ENCODE assay signal across 8 cellular contexts in genomic region chr4:53364624-53365023, GRCh38. TPM values are rescaled to one million over a fixed set of nuclear protein-coding genes. Genes with fewer than 3 reads are reported as not detected.
A peak's percentile ranks its signal among the peaks of the same experiment; 100 is the strongest.
DNase-seq lines count a peak whose midpoint lies in the region; ATAC-seq, FAIRE-seq and TF ChIP-seq lines count a peak whose summit lies in the region.

No MANE protein-coding gene starts in this region.

- H3K9ac ChIP-seq in NT2/D1 (ENCODE audit: insufficient read length, low read depth) = peak overlapping the region; percentile 18
- no peak overlapping the region for H3K9ac ChIP-seq in H1 (replicated peaks in 1 of 4; ENCODE audit: extremely low read depth in 1 of 4, low read depth in 3 of 4, low read length in 3 of 4)

- no peak overlapping the region for H3K23ac ChIP-seq in H1 (ENCODE audit: insufficient read length)

- intact Hi-C loops in CD4-positive, alpha-beta memory T cell (cut with micrococcal nuclease) = loop anchor here (5.0 to 10.0 kb wide), 2 partner anchors 868 to 1330 kb away; partner anchors contain the start of gene SGCB
- intact Hi-C loops in prostate gland (cut with DNase I) = no loop called here

- H2BK120ac ChIP-seq in H1 (replicated peaks; ENCODE audit: low read depth, low read length) = no peak overlapping the region

- H3K27ac ChIP-seq in CD4-positive, alpha-beta memory T cell (ENCODE audit: low read depth, low read length) = peak overlapping the region; percentile 74
- H3K27ac ChIP-seq in H1 (ENCODE audit: low read depth, low read length) (no peak overlapping the region), prostate gland (no peak overlapping the region)

- H3K56ac ChIP-seq in H1 (replicated peaks; ENCODE audit: insufficient read length, low read depth, low read length) = no peak overlapping the region

- H4K91ac ChIP-seq in H1 (replicated peaks; ENCODE audit: insufficient read length, low read length) = no peak overlapping the region

- no peak overlapping the region for H2BK12ac ChIP-seq in H1 (ENCODE audit: low read depth, low read length)

- H3K4me2 ChIP-seq in H1 (ENCODE audit: insufficient read depth in 1 of 2, low read depth in 2 of 2, low read length in 2 of 2) = peak overlapping the region; percentile 78 to 97; a peak in 3 of 4 replicates

- H3K79me2 ChIP-seq in H1 (ENCODE audit: control insufficient read depth in 1 of 2, insufficient read depth in 2 of 2, low read length in 2 of 2) = no peaks in the 10 kb centered on the region

- H3K36me3 Mint-ChIP-seq in CD4-positive, alpha-beta memory T cell = peaks cover 4 to 13% of the 10 kb centered on the region in 2 donors
- peaks cover 3% of the 10 kb centered on the region for H3K36me3 Mint-ChIP-seq in osteocyte (ENCODE audit: unreplicated experiment)

- H2BK5ac ChIP-seq in H1 (ENCODE audit: low read depth, low read length) = no peak overlapping the region

- no peaks in the 10 kb centered on the region for H3K9me3 ChIP-seq in CD4-positive, alpha-beta memory T cell (ENCODE audit: control insufficient read depth in 1 of 2, low read length in 2 of 2)
- no peaks in the 10 kb centered on the region for H3K9me3 ChIP-seq in NT2/D1 (ENCODE audit: insufficient read depth, low read length)
- no peaks in the 10 kb centered on the region for H3K9me3 ChIP-seq in H1 (ENCODE audit: insufficient read depth in 2 of 2, low read depth in 1 of 2, low read length in 1 of 2)
- H3K9me3 ChIP-seq in prostate gland = no peaks in the 10 kb centered on the region

- peaks cover 0 to 3% (median 0%) of the 10 kb centered on the region in 8 donors for H3K9me3 Mint-ChIP-seq in CD4-positive, alpha-beta memory T cell
- no peaks in the 10 kb centered on the region for H3K9me3 Mint-ChIP-seq in osteocyte (ENCODE audit: unreplicated experiment)

- H3K27me3 ChIP-seq in CD4-positive, alpha-beta memory T cell (ENCODE audit: insufficient read depth, low read length) = no peaks in the 10 kb centered on the region
- H3K27me3 ChIP-seq in NT2/D1 (ENCODE audit: insufficient read depth, insufficient read length) (peaks cover 12% of the 10 kb centered on the region), H1 (replicated peaks in 1 of 4; ENCODE audit: control insufficient read depth in 3 of 4, extremely low read depth in 1 of 4, insufficient read depth in 3 of 4, low read length in 3 of 4) (peaks cover 0 to 8% (median 2%) of the 10 kb centered on the region in 4 experiments; a peak in 4 of 7 replicates), prostate gland (replicated peaks; ENCODE audit: insufficient read depth) (no peaks in the 10 kb centered on the region)

- POLR2A ChIA-PET in CD4-positive, alpha-beta memory T cell (lab: Charles Lee; ENCODE audit: partially characterized antibody) = interaction anchor here (3.7 kb wide), 1 partner anchor 13 kb away, joined by 49 read pairs; the partner anchor contains the start of gene FIP1L1
- POLR2A ChIA-PET in H1 (lab: Charles Lee; ENCODE audit: partially characterized antibody) = no interaction called here

- H3K18ac ChIP-seq in H1 (ENCODE audit: extremely low read depth, low read length) = no peak overlapping the region

- no peak for FAIRE-seq in H1 (lab: Jason Lieb, UNC)

- peak overlapping the region; percentile 95 to 98 (median 97) for H3K27ac Mint-ChIP-seq in CD4-positive, alpha-beta memory T cell
- H3K27ac Mint-ChIP-seq in osteocyte (ENCODE audit: unreplicated experiment) = no peak overlapping the region

- H3K4me3 ChIP-seq in CD4-positive, alpha-beta memory T cell (ENCODE audit: low read length in 2 of 2) = peak overlapping the region in 1 of 2 donors; percentile 97
- peak overlapping the region; percentile 11 for H3K4me3 ChIP-seq in NT2/D1 (ENCODE audit: insufficient read length, low read depth)
- peak overlapping the region in 3 of 4 experiments; percentile 74 to 99 (median 96); a peak in 6 of 8 replicates for H3K4me3 ChIP-seq in H1 (ENCODE audit: extremely low read depth in 1 of 4, insufficient read depth in 2 of 4, low read depth in 3 of 4, low read length in 4 of 4)
- peak overlapping the region in 1 of 2 donors; percentile 78 for H3K4me3 ChIP-seq in prostate gland

- H2BK20ac ChIP-seq in H1 (ENCODE audit: low read length) = no peak overlapping the region

- no peaks in the 10 kb centered on the region for H3K36me3 ChIP-seq in CD4-positive, alpha-beta memory T cell (ENCODE audit: insufficient read depth, low read length)
- H3K36me3 ChIP-seq in NT2/D1 (ENCODE audit: insufficient read depth, insufficient read length, low read length) = no peaks in the 10 kb centered on the region
- no peaks in the 10 kb centered on the region for H3K36me3 ChIP-seq in H1 (ENCODE audit: control insufficient read depth in 2 of 4, insufficient read depth in 4 of 4, low read length in 3 of 4)
- H3K36me3 ChIP-seq in prostate gland = no peaks in the 10 kb centered on the region

- no peak overlapping the region for H4K8ac ChIP-seq in H1 (ENCODE audit: extremely low read depth, insufficient read depth, low read length)

- peak overlapping the region; percentile 94 to 98 (median 96) for H3K4me3 Mint-ChIP-seq in CD4-positive, alpha-beta memory T cell
- H3K4me3 Mint-ChIP-seq in osteocyte (ENCODE audit: unreplicated experiment) = peak overlapping the region; percentile 93

- TF ChIP-seq CTCF in H1 (IDR thresholded peaks at IDR 0.05; ENCODE audit: control extremely low read depth in 1 of 3, insufficient read depth in 1 of 3, low read depth in 1 of 3, low read length in 3 of 3) (no peak), osteocyte (IDR thresholded peaks at IDR 0.05) (no peak), prostate gland (IDR thresholded peaks at IDR 0.05) (no peak)

- peaks cover 13% of the 10 kb centered on the region; the same call in 1 of the 2 replicates for H3K23me2 ChIP-seq in H1 (ENCODE audit: low read depth, low read length)

- WGBS in H1 (ENCODE audit: extremely low coverage in 1 of 2, insufficient coverage in 1 of 2, insufficient read length in 1 of 2, insufficient replicate concordance in 2 of 2, low coverage in 1 of 2, low lambda C conversion rate in 2 of 2, missing lambda C conversion rate in 1 of 2), 2 experiments = 77% methylated on average over 3 of the region's 3 CpGs; no CpG with 5 or more reads in 1 of the 2 experiments
- WGBS in prostate gland = 58% methylated on average over 3 of the region's 3 CpGs

- no peak for DNase-seq in CD4-positive, alpha-beta memory T cell
- no peak for DNase-seq in NT2/D1 (ENCODE audit: low read depth, low spot score)
- no peak for DNase-seq in H1 (ENCODE audit: low read depth in 1 of 2, low spot score in 2 of 2)
- no peak for DNase-seq in osteocyte (ENCODE audit: extremely low spot score, unreplicated experiment)
- DNase-seq in NCI-H2196 (lab: John Stamatoyannopoulos, UW; ENCODE audit: unreplicated experiment) = no peak
- no peak for DNase-seq in cerebellar nuclear complex (lab: John Stamatoyannopoulos, UW)
- DNase-seq in prostate gland (ENCODE audit: low spot score) = no peak

- ATAC-seq in HG03159 (IDR thresholded peaks at IDR 0.05; ENCODE audit: unreplicated experiment) = no peak

- CTCF ChIA-PET in CD4-positive, alpha-beta memory T cell (lab: Charles Lee; ENCODE audit: partially characterized antibody) = no interaction called here
- CTCF ChIA-PET in H1 (lab: Charles Lee; ENCODE audit: partially characterized antibody) = no interaction called here

- no peak overlapping the region for H2BK15ac ChIP-seq in H1 (ENCODE audit: low read length)

- H3K4me1 Mint-ChIP-seq in CD4-positive, alpha-beta memory T cell = peaks cover 45 to 67% (median 56%) of the 10 kb centered on the region in 4 donors
- H3K4me1 Mint-ChIP-seq in osteocyte (ENCODE audit: unreplicated experiment) = peaks cover 37% of the 10 kb centered on the region

- H3K4ac ChIP-seq in H1 (replicated peaks; ENCODE audit: insufficient read length, low read depth, low read length) = no peak overlapping the region

- no peak overlapping the region for H3K14ac ChIP-seq in H1 (ENCODE audit: insufficient read length)

- no peaks in the 10 kb centered on the region for H3K79me1 ChIP-seq in H1 (ENCODE audit: low read depth, low read length)

- H4K20me1 ChIP-seq in H1 (replicated peaks in 1 of 2; ENCODE audit: control insufficient read depth in 1 of 2, insufficient read depth in 2 of 2, low read length in 2 of 2) = no peaks in the 10 kb centered on the region

- TF ChIP-seq POLR2A in H1 (IDR thresholded peaks at IDR 0.05; ENCODE audit: control extremely low read depth in 1 of 2, low read depth in 2 of 2, low read length in 2 of 2) (no peak), prostate gland (IDR thresholded peaks at IDR 0.05) (no peak)

- H3K27me3 Mint-ChIP-seq in CD4-positive, alpha-beta memory T cell = no peaks in the 10 kb centered on the region
- peaks cover 20% of the 10 kb centered on the region for H3K27me3 Mint-ChIP-seq in osteocyte (ENCODE audit: unreplicated experiment)

- H2AK5ac ChIP-seq in H1 (ENCODE audit: low read depth, low read length) = no peak overlapping the region

- TF ChIP-seq RAD21 in H1 (IDR thresholded peaks at IDR 0.05 in 1 of 2, conservative IDR thresholded peaks at IDR 0.05 in 1 of 2; ENCODE audit: low read depth in 2 of 2, low read length in 2 of 2) = no peak

- no peak for TF ChIP-seq EP300 in H1 (IDR thresholded peaks at IDR 0.05; ENCODE audit: borderline replicate concordance in 1 of 2, low read depth in 2 of 2, low read length in 2 of 2)

- 0 out of 2 replicates have a peak overlapping the region, but pooled peaks have one; percentile 92 for H2AFZ ChIP-seq in H1 (ENCODE audit: low read length)

- no peak overlapping the region for H4K5ac ChIP-seq in H1 (ENCODE audit: insufficient read length, low read depth, low read length)

- peaks cover 56% of the 10 kb centered on the region for H3K4me1 ChIP-seq in CD4-positive, alpha-beta memory T cell (ENCODE audit: insufficient read depth, low read length)
- no peaks in the 10 kb centered on the region for H3K4me1 ChIP-seq in NT2/D1 (ENCODE audit: insufficient read depth, insufficient read length)
- 0 out of 7 replicates have a peak, but pooled peaks cover 0 to 2% (median 0%) of the 10 kb centered on the region in 4 experiments for H3K4me1 ChIP-seq in H1 (replicated peaks in 1 of 4; ENCODE audit: control insufficient read depth in 3 of 4, insufficient read depth in 4 of 4, low read length in 3 of 4)
- H3K4me1 ChIP-seq in prostate gland (replicated peaks) = peaks cover 8% of the 10 kb centered on the region

RNA-seq across cellular contexts. Expression of gene SCFD2, which starts 1.2 kb away (rescaled TPM):
- total RNA-seq in CD4-positive, alpha-beta memory T cell = 10 to 100 TPM; 12.4 to 13.1 TPM
- 10 to 100 TPM; 14.0 to 21.2 TPM for polyA plus RNA-seq in CD4-positive, alpha-beta memory T cell
- 8.8 and 10.2 TPM in 2 replicates for total RNA-seq in H1 (2021; fragmentation: NEBNext Ultra II Directional; extraction: Animal tissue kit (Norgen Biotek cat#: 25700))
- 6.2 and 10.0 TPM in 2 replicates for polyA plus RNA-seq in H1 (2011; rRNA removed)
- 8.7 TPM for polyA plus RNA-seq in H1 (2011; cell fraction: cytosol; rRNA removed)
- polyA plus RNA-seq in H1 (2011; cell fraction: nucleus; rRNA removed) = 13.6 TPM
- polyA plus RNA-seq in H1 (2012, experiment 1 of 2) = 8.3 to 10.5 TPM (median 8.9 TPM) in 4 replicates
- polyA plus RNA-seq in H1 (2012, experiment 2 of 2) = 4.5 TPM
- 6.5 TPM for polyA plus RNA-seq in H1 (2013, experiment 1 of 2)
- polyA plus RNA-seq in H1 (2013, experiment 2 of 2) = 5.9 TPM
- polyA minus RNA-seq in H1 (2011; rRNA and poly(A)+ RNA removed) = 27.8 and 31.7 TPM in 2 replicates
- polyA minus RNA-seq in H1 (2011; cell fraction: cytosol; rRNA and poly(A)+ RNA removed) = 7.2 TPM
- polyA minus RNA-seq in H1 (2011; cell fraction: nucleus; rRNA and poly(A)+ RNA removed) = 42.7 TPM
- total RNA-seq in osteocyte = 10.3 and 14.0 TPM in 2 replicates
- total RNA-seq in prostate gland = 10 to 100 TPM; 10.7 to 21.1 TPM

RNA-seq across cellular contexts. Expression of gene FIP1L1, which starts 12.8 kb away (rescaled TPM):
- 10 to 100 TPM; 73.0 to 90.7 TPM for total RNA-seq in CD4-positive, alpha-beta memory T cell
- 10 to 100 TPM; 63.9 to 68.1 TPM for polyA plus RNA-seq in CD4-positive, alpha-beta memory T cell
- total RNA-seq in H1 (2021; fragmentation: NEBNext Ultra II Directional; extraction: Animal tissue kit (Norgen Biotek cat#: 25700)) = 53.7 and 56.9 TPM in 2 replicates
- polyA plus RNA-seq in H1 (2011; rRNA removed) = 18.8 and 19.5 TPM in 2 replicates
- polyA plus RNA-seq in H1 (2011; cell fraction: cytosol; rRNA removed) = 27.0 TPM
- 17.6 TPM for polyA plus RNA-seq in H1 (2011; cell fraction: nucleus; rRNA removed)
- polyA plus RNA-seq in H1 (2012, experiment 1 of 2) = 43.2 to 44.4 TPM (median 43.8 TPM) in 4 replicates
- 5.1 TPM for polyA plus RNA-seq in H1 (2012, experiment 2 of 2)
- 69.0 TPM for polyA plus RNA-seq in H1 (2013, experiment 1 of 2)
- polyA plus RNA-seq in H1 (2013, experiment 2 of 2) = 68.4 TPM
- polyA minus RNA-seq in H1 (2011; rRNA and poly(A)+ RNA removed) = 31.5 and 37.4 TPM in 2 replicates
- polyA minus RNA-seq in H1 (2011; cell fraction: cytosol; rRNA and poly(A)+ RNA removed) = 20.2 TPM
- 66.2 TPM for polyA minus RNA-seq in H1 (2011; cell fraction: nucleus; rRNA and poly(A)+ RNA removed)
- total RNA-seq in osteocyte = 54.8 and 57.8 TPM in 2 replicates
- 10 to 100 TPM; 41.0 to 63.5 TPM for total RNA-seq in prostate gland
